ENCODE assay signal across 1 cellular context in genomic region chr9:136011703-136012496, GRCh38.
A peak's percentile ranks its signal among the peaks of the same experiment; 100 is the strongest.
TF ChIP-seq lines count a peak whose summit lies in the region.

No MANE protein-coding gene starts in this region.

TF ChIP-seq in HepG2, 621 proteins besides CTCF, POLR2A, EP300 and RAD21 (continued from another document and continues in another):
- peak; percentile 44; the same call in 1 of the 2 replicates for TF ChIP-seq ZNF569 (CRISPR knock-in tag; IDR thresholded peaks at IDR 0.05; ENCODE audit: borderline replicate concordance)
- TF ChIP-seq REST (IDR thresholded peaks at IDR 0.05; ENCODE audit: borderline replicate concordance in 1 of 2, low read depth in 1 of 2, low read length in 2 of 2): peak in 1 of 2 experiments; percentile 48; a peak in 1 of 4 replicates
- peak; percentile 81; the same call in 1 of the 2 replicates for TF ChIP-seq MLXIP (CRISPR knock-in tag; IDR thresholded peaks at IDR 0.05; ENCODE audit: borderline replicate concordance)
- TF ChIP-seq ZBTB4 (CRISPR knock-in tag; IDR thresholded peaks at IDR 0.05; ENCODE audit: borderline replicate concordance): peak; percentile 94; the same call in 1 of the 2 replicates
- TF ChIP-seq ZNF282 (IDR thresholded peaks at IDR 0.05; ENCODE audit: partially characterized antibody): no peak
- peak; percentile 13; the same call in 1 of the 2 replicates for TF ChIP-seq CHCHD3 (CRISPR knock-in tag; IDR thresholded peaks at IDR 0.05)
- no peak for TF ChIP-seq ZNF224 (CRISPR knock-in tag; IDR thresholded peaks at IDR 0.05)
- TF ChIP-seq ZNF225 (CRISPR knock-in tag; IDR thresholded peaks at IDR 0.05): peak; percentile 88; the same call in 1 of the 2 replicates
- peak; percentile 70; the same call in 1 of the 2 replicates for TF ChIP-seq SIX4 (CRISPR knock-in tag; IDR thresholded peaks at IDR 0.05)
- TF ChIP-seq EZH2 (conservative IDR thresholded peaks at IDR 0.05; ENCODE audit: low read depth, low read length): no peak
- no peak for TF ChIP-seq ZNF713 (CRISPR knock-in tag; IDR thresholded peaks at IDR 0.05)
- peak; percentile 67 for TF ChIP-seq JUND (CRISPR knock-in tag; IDR thresholded peaks at IDR 0.05)
- peak; percentile 50; the same call in 1 of the 2 replicates for TF ChIP-seq NR2F2 (IDR thresholded peaks at IDR 0.05; ENCODE audit: borderline replicate concordance, low read depth)
- no peak for TF ChIP-seq EED (CRISPR knock-in tag; IDR thresholded peaks at IDR 0.05)
- peak; percentile 78; the same call in 1 of the 2 replicates for TF ChIP-seq KDM2A (CRISPR knock-in tag; IDR thresholded peaks at IDR 0.05; ENCODE audit: borderline replicate concordance, low read depth)
- TF ChIP-seq ZNF512 (CRISPR knock-in tag; IDR thresholded peaks at IDR 0.05): no peak
- peak; percentile 47; the same call in 1 of the 2 replicates for TF ChIP-seq ZNF598 (CRISPR knock-in tag; IDR thresholded peaks at IDR 0.05; ENCODE audit: borderline replicate concordance)
- peak; percentile 85; the same call in 1 of the 2 replicates for TF ChIP-seq REPIN1 (CRISPR knock-in tag; IDR thresholded peaks at IDR 0.05; ENCODE audit: borderline replicate concordance, low read depth)
- TF ChIP-seq PPARG (CRISPR knock-in tag; conservative IDR thresholded peaks at IDR 0.05): peak; percentile 86
- peak; percentile 90 for TF ChIP-seq TFDP2 (CRISPR knock-in tag; IDR thresholded peaks at IDR 0.05)
- peak; percentile 74 for TF ChIP-seq MNT (IDR thresholded peaks at IDR 0.05)
- TF ChIP-seq NR2C2 (CRISPR knock-in tag; IDR thresholded peaks at IDR 0.05; ENCODE audit: borderline replicate concordance): peak; percentile 86
- TF ChIP-seq GABPA (IDR thresholded peaks at IDR 0.05; ENCODE audit: low read depth, low read length): no peak
- peak; percentile 63 for TF ChIP-seq GABPA (CRISPR knock-in tag; IDR thresholded peaks at IDR 0.05; ENCODE audit: low read depth)
- peak; percentile 91; the same call in 1 of the 2 replicates for TF ChIP-seq ZNF136 (CRISPR knock-in tag; IDR thresholded peaks at IDR 0.05; ENCODE audit: low read depth)
- TF ChIP-seq EHMT2 (IDR thresholded peaks at IDR 0.05; ENCODE audit: borderline replicate concordance, low read depth, low read length): no peak
- TF ChIP-seq SALL1 (CRISPR knock-in tag; IDR thresholded peaks at IDR 0.05): peak; percentile 97
- peak; percentile 84 for TF ChIP-seq ZNF574 (CRISPR knock-in tag; IDR thresholded peaks at IDR 0.05)
- peak; percentile 68; the same call in 1 of the 2 replicates for TF ChIP-seq NFATC3 (CRISPR knock-in tag; IDR thresholded peaks at IDR 0.05)
- peak; percentile 81; the same call in 1 of the 2 replicates for TF ChIP-seq IRF1 (CRISPR knock-in tag; IDR thresholded peaks at IDR 0.05; ENCODE audit: low read depth)
- TF ChIP-seq NCOA5 (CRISPR knock-in tag; IDR thresholded peaks at IDR 0.05): no peak
- peak; percentile 84; the same call in 1 of the 2 replicates for TF ChIP-seq KLF11 (CRISPR knock-in tag; IDR thresholded peaks at IDR 0.05)
- no peak for TF ChIP-seq ZNF24 (IDR thresholded peaks at IDR 0.05)
- TF ChIP-seq E2F1 (CRISPR knock-in tag; IDR thresholded peaks at IDR 0.05): peak; percentile 43
- TF ChIP-seq ZNF263 (CRISPR knock-in tag; IDR thresholded peaks at IDR 0.05): peak; percentile 87
- TF ChIP-seq ZNF772 (CRISPR knock-in tag; IDR thresholded peaks at IDR 0.05): peak; percentile 93; the same call in 1 of the 2 replicates
- peak; percentile 75; the same call in 1 of the 2 replicates for TF ChIP-seq DPF2 (CRISPR knock-in tag; IDR thresholded peaks at IDR 0.05; ENCODE audit: borderline replicate concordance, low read depth)
- peak; percentile 92 for TF ChIP-seq RXRB (CRISPR knock-in tag; IDR thresholded peaks at IDR 0.05; ENCODE audit: borderline replicate concordance)
